ENCODE assay signal across 3 cellular contexts in the genomic region with DNA sequence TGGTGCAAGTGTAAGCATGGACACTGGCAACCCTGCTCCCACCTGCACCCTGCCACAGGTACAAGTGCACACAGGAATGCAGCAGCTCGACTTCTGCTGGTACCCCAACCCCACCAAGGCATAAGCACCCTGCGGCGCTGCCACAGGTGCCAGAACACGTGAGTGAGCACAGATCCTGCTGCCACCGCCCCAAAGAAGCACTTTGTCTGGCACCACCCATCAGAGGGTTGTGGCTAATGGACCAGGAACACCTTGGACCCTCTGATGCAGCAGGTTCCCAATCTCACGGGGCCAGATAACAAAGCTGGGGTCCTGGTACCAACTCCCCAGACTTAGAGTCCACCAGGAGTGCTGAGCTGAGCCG.
TF ChIP-seq lines count a peak whose summit lies in the region.

No MANE protein-coding gene starts in this region.

TF ChIP-seq in IMR-90, 13 proteins besides CTCF, POLR2A, EP300 and RAD21:
- TF ChIP-seq MAFK (IDR thresholded peaks at IDR 0.05; ENCODE audit: low read depth, low read length) (no peak), CEBPB (IDR thresholded peaks at IDR 0.05; ENCODE audit: low read depth, low read length) (no peak), BHLHE40 (IDR thresholded peaks at IDR 0.05; ENCODE audit: low read depth, low read length) (no peak), MXI1 (IDR thresholded peaks at IDR 0.05; ENCODE audit: borderline replicate concordance, low read depth, low read length) (no peak), CHD1 (IDR thresholded peaks at IDR 0.05; ENCODE audit: low read depth, low read length) (no peak), USF2 (IDR thresholded peaks at IDR 0.05; ENCODE audit: low read depth, low read length) (no peak), NFE2L2 (IDR thresholded peaks at IDR 0.05; ENCODE audit: low read depth, low read length) (no peak), FOS (IDR thresholded peaks at IDR 0.05; ENCODE audit: low read depth, low read length) (no peak), RCOR1 (IDR thresholded peaks at IDR 0.05; ENCODE audit: insufficient replicate concordance, low read length) (no peak), SMC3 (IDR thresholded peaks at IDR 0.05; ENCODE audit: low read depth, low read length) (no peak), MAZ (IDR thresholded peaks at IDR 0.05; ENCODE audit: borderline replicate concordance, low read depth, low read length) (no peak), RFX5 (IDR thresholded peaks at IDR 0.05; ENCODE audit: low read depth, low read length) (no peak)
- TF ChIP-seq, protein P1, sequence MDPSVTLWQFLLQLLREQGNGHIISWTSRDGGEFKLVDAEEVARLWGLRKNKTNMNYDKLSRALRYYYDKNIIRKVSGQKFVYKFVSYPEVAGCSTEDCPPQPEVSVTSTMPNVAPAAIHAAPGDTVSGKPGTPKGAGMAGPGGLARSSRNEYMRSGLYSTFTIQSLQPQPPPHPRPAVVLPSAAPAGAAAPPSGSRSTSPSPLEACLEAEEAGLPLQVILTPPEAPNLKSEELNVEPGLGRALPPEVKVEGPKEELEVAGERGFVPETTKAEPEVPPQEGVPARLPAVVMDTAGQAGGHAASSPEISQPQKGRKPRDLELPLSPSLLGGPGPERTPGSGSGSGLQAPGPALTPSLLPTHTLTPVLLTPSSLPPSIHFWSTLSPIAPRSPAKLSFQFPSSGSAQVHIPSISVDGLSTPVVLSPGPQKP (IDR thresholded peaks at IDR 0.05; ENCODE audit: borderline replicate concordance, low read depth, low read length), result no peak

TF ChIP-seq in H1, 55 proteins besides CTCF, POLR2A, EP300 and RAD21:
- TF ChIP-seq JUN (IDR thresholded peaks at IDR 0.05; ENCODE audit: low read depth, low read length) (no peak), RBBP5 (IDR thresholded peaks at IDR 0.05; ENCODE audit: borderline replicate concordance, low read depth, low read length) (no peak), SIX5 (IDR thresholded peaks at IDR 0.05; ENCODE audit: low read depth, low read length) (no peak), CEBPB (IDR thresholded peaks at IDR 0.05; ENCODE audit: low read depth, low read length) (no peak), BCL11A (IDR thresholded peaks at IDR 0.05; ENCODE audit: low read depth in 2 of 2, low read length in 2 of 2) (no peak), PHF8 (conservative IDR thresholded peaks at IDR 0.05; ENCODE audit: low read depth, low read length) (no peak), HDAC6 (IDR thresholded peaks at IDR 0.05; ENCODE audit: low read depth, low read length) (no peak), CREB1 (IDR thresholded peaks at IDR 0.05) (no peak)

TF ChIP-seq in GM12891, 5 proteins besides CTCF, POLR2A, EP300 and RAD21:
- no peak for TF ChIP-seq SPI1 (IDR thresholded peaks at IDR 0.05; ENCODE audit: low read depth, low read length)
- TF ChIP-seq TAF1 (IDR thresholded peaks at IDR 0.05; ENCODE audit: low read depth, low read length), result no peak
- no peak for TF ChIP-seq POU2F2 (IDR thresholded peaks at IDR 0.05; ENCODE audit: low read depth, low read length)
- no peak for TF ChIP-seq PAX5 (IDR thresholded peaks at IDR 0.05; ENCODE audit: insufficient read depth, low read length, severe bottlenecking)
- no peak for TF ChIP-seq POLR2AphosphoS5 (IDR thresholded peaks at IDR 0.05; ENCODE audit: low read depth, low read length)
